In genomic region chr1:112381324-112382076, GRCh38 we compare ENCODE assay signal across 28 cellular contexts.
"Had no signal": no experiment of that assay in that cellular context is flagged by ENCODE, and none has a peak within 500 bp of the region (broad histone marks: within the 10 kb centered on the region; RNA-seq: fewer than 3 reads in every experiment).

No MANE protein-coding gene starts in this region.

- FAIRE-seq: keratinocyte, pancreas had no signal

- H3K79me2 ChIP-seq: hepatocyte had no signal

- H3K9me3 ChIP-seq: heart right ventricle, left lung, neutrophil, pancreas, psoas muscle, right lobe of liver, tibial nerve, vagina had no signal

- H3K9ac ChIP-seq: neural progenitor cell had no signal

- DNase-seq: heart right ventricle; left colon; left lung; mesendoderm; naive B cell; natural killer cell; nephron progenitor cell; occipital lobe; pancreas; posterior cingulate gyrus; psoas muscle; right lobe of liver; stimulated activated CD4-positive, alpha-beta T cell treated with anti-CD3 and anti-CD28 coated beads, Interleukin-1b, Interleukin-23, amount 100 ng/mL, for 48 hours; stimulated activated CD4-positive, alpha-beta T cell treated with anti-CD3 and anti-CD28 coated beads, Interleukin-2, amount 100 ng/mL, for 48 hours; stimulated activated CD4-positive, alpha-beta T cell treated with anti-CD3 and anti-CD28 coated beads, Interleukin-4, amount 100 ng/mL, for 4 hours; stimulated activated CD8-positive, alpha-beta memory T cell treated with anti-CD3 and anti-CD28 coated beads, Interleukin-4, amount 100 ng/mL, for 48 hours; stimulated activated naive CD4-positive, alpha-beta T cell treated with Interleukin-2 at 50 U/mL for 16 hours; stimulated activated naive CD8-positive, alpha-beta T cell treated with anti-CD3 and anti-CD28 coated beads, Interleukin-15, amount 100 ng/mL, for 72 hours; substantia nigra had no signal

- ATAC-seq: left colon; left lung; natural killer cell; psoas muscle; right lobe of liver; stimulated activated memory B cell treated with anti-CD40 and anti-IgM and Interleukin-4, amounts not matched to agents 10 μg/mL and 1 μg/mL and 100 μg/mL, for 72 hours; stimulated activated naive CD8-positive, alpha-beta T cell treated with anti-CD3 and anti-CD28 coated beads, Interleukin-15, amount 100 ng/mL, for 72 hours had no signal

- H3K4me1 ChIP-seq: left lung, neural progenitor cell, psoas muscle, right lobe of liver, tibial nerve, vagina had no signal

- H3K4me3 ChIP-seq: heart right ventricle, hepatocyte, left lung, lung, neural progenitor cell, pancreas, psoas muscle, right lobe of liver, smooth muscle cell, tibial nerve, vagina had no signal

- H3K4me2 ChIP-seq: hepatocyte, neural progenitor cell, smooth muscle cell had no signal

- H3K36me3 ChIP-seq: heart right ventricle, left lung, neural progenitor cell, neutrophil, pancreas, right lobe of liver, tibial nerve, vagina had no signal

- H3K27me3 ChIP-seq: hepatocyte, neural progenitor cell, pancreas, tibial nerve, vagina had no signal

- H2AFZ ChIP-seq: hepatocyte, neural progenitor cell had no signal

- H3K27ac ChIP-seq: heart right ventricle, hepatocyte, left lung, neural progenitor cell, neutrophil, pancreas, psoas muscle, right lobe of liver, tibial nerve, vagina had no signal
